Comparison of ENCODE assay signal across 17 cellular contexts in genomic region chr13:111122631-111123030, GRCh38. TPM values are rescaled to one million over a fixed set of nuclear protein-coding genes. Genes with fewer than 3 reads are reported as not detected.
DNase-seq lines count a peak whose midpoint lies in the region; ATAC-seq, FAIRE-seq and TF ChIP-seq lines count a peak whose summit lies in the region.
"Had no signal": no experiment of that assay in that cellular context is flagged by ENCODE, and none has a peak within 500 bp of the region (broad histone marks: within the 10 kb centered on the region; RNA-seq: fewer than 3 reads in every experiment).

No MANE protein-coding gene starts in this region.

- TF ChIP-seq CTCF in bronchial epithelial cell (IDR thresholded peaks at IDR 0.05; ENCODE audit: insufficient read depth, low read length, severe bottlenecking): no peak
- TF ChIP-seq CTCF in glutamatergic neuron (IDR thresholded peaks at IDR 0.05; ENCODE audit: partially characterized antibody, unreplicated experiment): no peak
- no peak for TF ChIP-seq CTCF in omental fat pad (IDR thresholded peaks at IDR 0.05)
- no peak for TF ChIP-seq CTCF in gastrocnemius medialis (IDR thresholded peaks at IDR 0.05 in 4 of 5, conservative IDR thresholded peaks at IDR 0.05 in 1 of 5)
- no peak for TF ChIP-seq CTCF in suprapubic skin (IDR thresholded peaks at IDR 0.05)

- peaks cover 12% of the 10 kb centered on the region for H3K9me3 Mint-ChIP-seq in glutamatergic neuron (ENCODE audit: unreplicated experiment)
- H3K9me3 Mint-ChIP-seq: CD4-positive, alpha-beta memory T cell; H9 had no signal

- H3K4me3 ChIP-seq in bronchial epithelial cell (ENCODE audit: low read depth, low read length) (no peak overlapping the region), gastrocnemius medialis (no peak overlapping the region), suprapubic skin (no peak overlapping the region)
- H3K4me3 ChIP-seq: BLaER1 had no signal

- in situ Hi-C loops in gastrocnemius medialis (cut with MboI; ENCODE audit: low sequenced_read_pairs in 4 of 4): no loop called here

- H3K4me1 Mint-ChIP-seq in glutamatergic neuron (ENCODE audit: low read depth, unreplicated experiment): peaks cover 59% of the 10 kb centered on the region
- H3K4me1 Mint-ChIP-seq: CD14-positive monocyte had no signal

- TF ChIP-seq POLR2A in gastrocnemius medialis (IDR thresholded peaks at IDR 0.05): no peak
- no peak for TF ChIP-seq POLR2A in suprapubic skin (IDR thresholded peaks at IDR 0.05)

- peak overlapping the region; percentile 89 for H3K27ac Mint-ChIP-seq in glutamatergic neuron (ENCODE audit: unreplicated experiment)
- H3K27ac Mint-ChIP-seq: CD14-positive monocyte; CD4-positive, alpha-beta memory T cell; H9 had no signal

- no peak for DNase-seq in bronchial epithelial cell (ENCODE audit: low read depth)
- DNase-seq in glutamatergic neuron: no peak
- no peak for DNase-seq in omental fat pad (ENCODE audit: low spot score)
- DNase-seq in gastrocnemius medialis: no peak
- DNase-seq in suprapubic skin (ENCODE audit: low spot score in 2 of 2): no peak
- no peak for DNase-seq in inferior parietal cortex (ENCODE audit: extremely low spot score)
- DNase-seq: 8988T; CD4-positive, alpha-beta memory T cell; DMS79; GDM1; H9 had no signal

- peak; percentile 73 for FAIRE-seq in bronchial epithelial cell (lab: Jason Lieb, UNC)
- FAIRE-seq: GM12892, GM18507, H1 had no signal

- ATAC-seq in omental fat pad (ENCODE audit: low FRiP score) (peak; percentile 5), gastrocnemius medialis (no peak), GM18870 (IDR thresholded peaks at IDR 0.05; ENCODE audit: unreplicated experiment) (no peak)

- H3K27me3 ChIP-seq in bronchial epithelial cell (ENCODE audit: control insufficient read depth, insufficient read depth, low read length): peaks cover 2% of the 10 kb centered on the region
- no peaks in the 10 kb centered on the region for H3K27me3 ChIP-seq in gastrocnemius medialis
- peaks cover 6% of the 10 kb centered on the region for H3K27me3 ChIP-seq in suprapubic skin

- peaks cover 0 to 23% of the 10 kb centered on the region in 2 donors for H3K4me1 ChIP-seq in gastrocnemius medialis
- peaks cover 20% of the 10 kb centered on the region for H3K4me1 ChIP-seq in suprapubic skin
- H3K4me1 ChIP-seq: BLaER1 had no signal

- H3K4me3 Mint-ChIP-seq in glutamatergic neuron (ENCODE audit: unreplicated experiment): peak overlapping the region; percentile 46
- H3K4me3 Mint-ChIP-seq: CD14-positive monocyte; CD4-positive, alpha-beta memory T cell; H9 had no signal

- intact Hi-C loops in gastrocnemius medialis (cut with DNase I; ENCODE audit: low total_unique reads): loop anchor here (2.0 to 5.0 kb wide), 2 partner anchors 56 to 160 kb away; no protein-coding TSS in a partner anchor

- 91% methylated on average over 6 of the region's 9 CpGs for WGBS in suprapubic skin

- H3K27me3 Mint-ChIP-seq in glutamatergic neuron (ENCODE audit: unreplicated experiment): peaks cover 16% of the 10 kb centered on the region

- H3K9me3 ChIP-seq in gastrocnemius medialis (no peaks in the 10 kb centered on the region), suprapubic skin (no peaks in the 10 kb centered on the region)
- H3K9me3 ChIP-seq: BLaER1 had no signal

- H3K27ac ChIP-seq in gastrocnemius medialis (peak overlapping the region in 3 of 4 donors; percentile 73 to 82 (median 81)), suprapubic skin (no peak overlapping the region)
- H3K27ac ChIP-seq: BLaER1 had no signal

- TF ChIP-seq EP300 in suprapubic skin (IDR thresholded peaks at IDR 0.05): no peak

- H3K36me3 ChIP-seq in bronchial epithelial cell (ENCODE audit: control insufficient read depth, insufficient read depth, low read length) (no peaks in the 10 kb centered on the region), gastrocnemius medialis (no peaks in the 10 kb centered on the region), suprapubic skin (no peaks in the 10 kb centered on the region)
- H3K36me3 ChIP-seq: BLaER1 had no signal

- no peaks in the 10 kb centered on the region for H3K36me3 Mint-ChIP-seq in glutamatergic neuron (ENCODE audit: unreplicated experiment)
- H3K36me3 Mint-ChIP-seq: CD14-positive monocyte; CD4-positive, alpha-beta memory T cell had no signal

RNA-seq across cellular contexts. Expression of gene ARHGEF7, which starts 7.5 kb away (rescaled TPM):
- total RNA-seq in bronchial epithelial cell (26.2 and 31.6 TPM in 2 replicates), glutamatergic neuron (ENCODE audit: unreplicated experiment) (227 TPM), omental fat pad (100 to 1,000 TPM in 2 of 4 donors, 10 to 100 TPM in 2; 69.9 to 163 (median 102) TPM), gastrocnemius medialis (10 to 100 TPM; 24.5 to 56.9 (median 31.3) TPM), suprapubic skin (100 to 1,000 TPM in 2 of 4 donors, 10 to 100 TPM in 2; 72.1 to 210 (median 99.6) TPM)
